ENCODE assay signal across 10 cellular contexts in genomic region chr5:157564149-157564711, GRCh38. TPM values are rescaled to one million over a fixed set of nuclear protein-coding genes. Genes with fewer than 3 reads are reported as not detected.
DNase-seq lines count a peak whose midpoint lies in the region; ATAC-seq, FAIRE-seq and TF ChIP-seq lines count a peak whose summit lies in the region.
"Had no signal": no experiment of that assay in that cellular context is flagged by ENCODE, and none has a peak within 500 bp of the region (broad histone marks: within the 10 kb centered on the region; RNA-seq: fewer than 3 reads in every experiment).

No MANE protein-coding gene starts in this region.

- in situ Hi-C loops in IMR-90 (cut with MboI; ENCODE audit: low sequenced_read_pairs) (loop anchor here (25.0 kb wide), 1 partner anchor 1623 kb away; no protein-coding TSS in a partner anchor), HepG2 (cut with HindIII; ENCODE audit: extremely low pct_ligation_motif_present, low pct_unique_long_range_greater_than_20kb) (no loop called here)

- POLR2A ChIA-PET in IMR-90 (lab: Charles Lee; ENCODE audit: unreplicated experiment), result no interaction called here
- POLR2A ChIA-PET in HepG2 (lab: Yijun Ruan, JAX), result no interaction called here

- H2BK15ac ChIP-seq in IMR-90 (ENCODE audit: low read depth, low read length), result peak overlapping the region; percentile 33; the same call in 2 of the 3 replicates

- H3K36me3 Mint-ChIP-seq in activated T-helper 1 cell treated with anti-CD3 and anti-CD28 coated beads, Interleukin-12 subunit alpha, Interleukin-12 subunit beta, Interleukin-2, Interleukin-4 antibody, amounts not matched to agents 30 ng/mL and 10 ng/mL and 1 ng/mL, durations not matched to agents 14 hours and 24 hours and 36 hours (ENCODE audit: low read depth), result peaks cover 82% of the 10 kb centered on the region

- BruUV-seq in IMR-90 (replicated peaks; lab: Mats Ljungman, UMichigan) (no TSS peak), HepG2 (replicated peaks; lab: Mats Ljungman, UMichigan) (no TSS peak)

- TF ChIP-seq RAD21 in IMR-90 (IDR thresholded peaks at IDR 0.05; ENCODE audit: low read length) (no peak), HepG2 (CRISPR knock-in tag; IDR thresholded peaks at IDR 0.05) (no peak)

- H4K91ac ChIP-seq in IMR-90 (ENCODE audit: insufficient read depth, low read depth, low read length), result peak overlapping the region; percentile 89

- peak overlapping the region; percentile 44 for H4K5ac ChIP-seq in IMR-90 (ENCODE audit: low read depth, low read length)

- H3K56ac ChIP-seq in IMR-90 (ENCODE audit: extremely low read depth, insufficient read depth, low read length), result peak overlapping the region; percentile 45; the same call in 1 of the 2 replicates

- ATAC-seq in IMR-90 (ENCODE audit: low read depth), result no peak
- peak; percentile 89 for ATAC-seq in HepG2
- ATAC-seq in HG03378 (IDR thresholded peaks at IDR 0.05; ENCODE audit: unreplicated experiment), result no peak
- ATAC-seq in GM21529 (IDR thresholded peaks at IDR 0.05; ENCODE audit: unreplicated experiment), result no peak

- dilution Hi-C loops in IMR-90 (cut with HindIII; ENCODE audit: low sequenced_read_pairs, unreplicated experiment), result no loop called here

- no peak for TF ChIP-seq CTCF in IMR-90 (conservative IDR thresholded peaks at IDR 0.05; ENCODE audit: low read depth, low read length)
- TF ChIP-seq CTCF in HepG2 (CRISPR knock-in tag; IDR thresholded peaks at IDR 0.05), result no peak

- no peaks in the 10 kb centered on the region for H3K27me3 ChIP-seq in IMR-90 (ENCODE audit: control insufficient read depth, insufficient read depth, low read length)
- no peaks in the 10 kb centered on the region; a peak in 1 of 5 replicates for H3K27me3 ChIP-seq in HepG2 (ENCODE audit: control insufficient read depth in 1 of 2, insufficient read depth in 2 of 2, low read length in 2 of 2)
- peaks cover 0 to 23% (median 0%) of the 10 kb centered on the region in 5 donors for H3K27me3 ChIP-seq in subcutaneous abdominal adipose tissue (ENCODE audit: control insufficient read depth in 5 of 5, insufficient read depth in 4 of 5, low read length in 5 of 5)
- H3K27me3 ChIP-seq: pancreas had no signal

- peak overlapping the region; percentile 76 for H2BK20ac ChIP-seq in IMR-90 (ENCODE audit: low read depth, low read length)

- H3K36me3 ChIP-seq in IMR-90 (ENCODE audit: control insufficient read depth, insufficient read depth, low read length), result peaks cover 22% of the 10 kb centered on the region
- no peaks in the 10 kb centered on the region; a peak in 1 of 5 replicates for H3K36me3 ChIP-seq in HepG2 (replicated peaks in 1 of 2; ENCODE audit: control insufficient read depth in 1 of 2, insufficient read depth in 2 of 2, low read length in 2 of 2)
- no peaks in the 10 kb centered on the region for H3K36me3 ChIP-seq in subcutaneous abdominal adipose tissue (ENCODE audit: control insufficient read depth in 5 of 5, insufficient read depth in 5 of 5, low read length in 5 of 5)
- H3K36me3 ChIP-seq: pancreas had no signal

- H3K4me1 Mint-ChIP-seq in activated T-helper 1 cell treated with anti-CD3 and anti-CD28 coated beads, Interleukin-12 subunit alpha, Interleukin-12 subunit beta, Interleukin-2, Interleukin-4 antibody, amounts not matched to agents 30 ng/mL and 10 ng/mL and 1 ng/mL, durations not matched to agents 14 hours and 24 hours and 36 hours (ENCODE audit: low read depth), result peaks cover 85% of the 10 kb centered on the region

- peak overlapping the region; percentile 4; the same call in 1 of the 2 replicates for H3K9ac ChIP-seq in IMR-90 (ENCODE audit: low read depth, low read length)
- H3K9ac ChIP-seq in HepG2 (ENCODE audit: insufficient read depth, low read depth, low read length), result no peak overlapping the region
- H3K9ac ChIP-seq in subcutaneous abdominal adipose tissue (ENCODE audit: low read length in 5 of 5), result no peak overlapping the region

- H3K27me3 Mint-ChIP-seq in activated T-helper 1 cell treated with anti-CD3 and anti-CD28 coated beads, Interleukin-12 subunit alpha, Interleukin-12 subunit beta, Interleukin-2, Interleukin-4 antibody, amounts not matched to agents 30 ng/mL and 10 ng/mL and 1 ng/mL, durations not matched to agents 14 hours and 24 hours and 36 hours (ENCODE audit: insufficient read depth), result no peaks in the 10 kb centered on the region

- peak overlapping the region; percentile 90 for H3K4ac ChIP-seq in IMR-90 (ENCODE audit: low read depth, low read length)

- TF ChIP-seq POLR2A in IMR-90 (IDR thresholded peaks at IDR 0.05; ENCODE audit: low read depth, low read length), result no peak
- no peak for TF ChIP-seq POLR2A in HepG2 (IDR thresholded peaks at IDR 0.05; ENCODE audit: insufficient read depth in 1 of 2, low read depth in 2 of 2, low read length in 2 of 2)

- peak overlapping the region; percentile 67 for H3K4me3 Mint-ChIP-seq in activated T-helper 1 cell treated with anti-CD3 and anti-CD28 coated beads, Interleukin-12 subunit alpha, Interleukin-12 subunit beta, Interleukin-2, Interleukin-4 antibody, amounts not matched to agents 30 ng/mL and 10 ng/mL and 1 ng/mL, durations not matched to agents 14 hours and 24 hours and 36 hours

- H4K20me1 ChIP-seq in IMR-90 (ENCODE audit: insufficient read depth, low read length) (peaks cover 22% of the 10 kb centered on the region; the same call in 1 of the 2 replicates), HepG2 (ENCODE audit: insufficient read depth, low read length) (no peaks in the 10 kb centered on the region)

- FAIRE-seq in HepG2 (lab: Jason Lieb, UNC), result no peak
- FAIRE-seq: pancreas had no signal

- H2AK9ac ChIP-seq in IMR-90 (replicated peaks; ENCODE audit: low read depth, low read length, poor library complexity), result peak overlapping the region; percentile 20

- H3K27ac Mint-ChIP-seq in activated T-helper 1 cell treated with anti-CD3 and anti-CD28 coated beads, Interleukin-12 subunit alpha, Interleukin-12 subunit beta, Interleukin-2, Interleukin-4 antibody, amounts not matched to agents 30 ng/mL and 10 ng/mL and 1 ng/mL, durations not matched to agents 14 hours and 24 hours and 36 hours, result peak overlapping the region; percentile 75

- H3K9me3 ChIP-seq in IMR-90 (ENCODE audit: control insufficient read depth, insufficient read depth, low read length) (no peaks in the 10 kb centered on the region), HepG2 (ENCODE audit: low read length) (no peaks in the 10 kb centered on the region), subcutaneous abdominal adipose tissue (ENCODE audit: control insufficient read depth in 5 of 5, low read length in 5 of 5) (no peaks in the 10 kb centered on the region)
- H3K9me3 ChIP-seq: pancreas had no signal

- H2AFZ ChIP-seq in IMR-90 (replicated peaks; ENCODE audit: low read length, poor library complexity), result no peak overlapping the region
- H2AFZ ChIP-seq in HepG2 (ENCODE audit: low read length), result peak overlapping the region; percentile 10

- H2BK5ac ChIP-seq in IMR-90 (ENCODE audit: low read depth, low read length, poor library complexity, severe bottlenecking), result peak overlapping the region; percentile 81

- WGBS in IMR-90 (ENCODE audit: extremely low coverage in 2 of 2, insufficient read length in 1 of 2), 2 experiments, result no CpG with 5 or more reads among the region's 10 CpGs
- 45% methylated on average over 8 of the region's 10 CpGs for WGBS in HepG2 (ENCODE audit: low lambda C conversion rate)

- no peak for TF ChIP-seq EP300 in HepG2 (IDR thresholded peaks at IDR 0.05; ENCODE audit: low read depth in 2 of 2, low read length in 2 of 2)
- TF ChIP-seq EP300 in HepG2 (CRISPR knock-in tag; IDR thresholded peaks at IDR 0.05; ENCODE audit: borderline replicate concordance), result no peak

- peak overlapping the region; percentile 89 for H3K14ac ChIP-seq in IMR-90 (replicated peaks; ENCODE audit: low read depth, low read length)

- H3K79me2 ChIP-seq in HepG2 (ENCODE audit: insufficient read depth, low read length), result no peaks in the 10 kb centered on the region

- no peaks in the 10 kb centered on the region for H3K9me3 Mint-ChIP-seq in activated T-helper 1 cell treated with anti-CD3 and anti-CD28 coated beads, Interleukin-12 subunit alpha, Interleukin-12 subunit beta, Interleukin-2, Interleukin-4 antibody, amounts not matched to agents 30 ng/mL and 10 ng/mL and 1 ng/mL, durations not matched to agents 14 hours and 24 hours and 36 hours

- intact Hi-C loops in IMR-90 (cut with micrococcal nuclease), result no loop called here
- intact Hi-C loops in activated T-helper 1 cell treated with anti-CD3 and anti-CD28 coated beads, Interleukin-12 subunit alpha, Interleukin-12 subunit beta, Interleukin-2, Interleukin-4 antibody, amounts not matched to agents 30 ng/mL and 10 ng/mL and 1 ng/mL, durations not matched to agents 14 hours and 24 hours and 36 hours (cut with micrococcal nuclease), result no loop called here
- intact Hi-C loops in HepG2 (cut with micrococcal nuclease; ENCODE audit: unreplicated experiment), result no loop called here

- peak overlapping the region; percentile 89; the same call in 1 of the 2 replicates for H3K23ac ChIP-seq in IMR-90 (ENCODE audit: low read depth, low read length)

- H3K4me1 ChIP-seq in IMR-90 (ENCODE audit: control insufficient read depth, insufficient read depth, low read length), result peaks cover 42% of the 10 kb centered on the region
- H3K4me1 ChIP-seq in HepG2 (ENCODE audit: insufficient read depth, low read length), result peaks cover 13% of the 10 kb centered on the region
- peaks cover 13 to 45% (median 21%) of the 10 kb centered on the region in 5 donors for H3K4me1 ChIP-seq in subcutaneous abdominal adipose tissue (ENCODE audit: control insufficient read depth in 5 of 5, insufficient read depth in 5 of 5, low read length in 5 of 5)
- H3K4me1 ChIP-seq: pancreas had no signal

- peak overlapping the region; percentile 79 for H2AK5ac ChIP-seq in IMR-90 (ENCODE audit: low read depth, low read length)

- H4K8ac ChIP-seq in IMR-90 (ENCODE audit: low read depth in 2 of 2, low read length in 2 of 2), result peak overlapping the region; percentile 71 to 80

- CTCF ChIA-PET in IMR-90 (lab: Yijun Ruan, JAX), result no interaction called here
- CTCF ChIA-PET in HepG2 (lab: Yijun Ruan, JAX; ENCODE audit: low intra/inter-chr PET ratio, low total read pairs), result no interaction called here

- peak overlapping the region; percentile 14; the same call in 1 of the 2 replicates for H3K18ac ChIP-seq in IMR-90 (ENCODE audit: low read depth, low read length)

- H3K79me1 ChIP-seq in IMR-90 (ENCODE audit: low read depth in 1 of 2, low read length in 2 of 2), result peaks cover 13 to 65% of the 10 kb centered on the region in 2 experiments

- H3K4me2 ChIP-seq in IMR-90 (ENCODE audit: low read depth, low read length) (peak overlapping the region; percentile 2; the same call in 1 of the 2 replicates), HepG2 (ENCODE audit: low read depth, low read length) (peak overlapping the region; percentile 40; the same call in 1 of the 2 replicates)

- peaks cover 34% of the 10 kb centered on the region for H3K9me1 ChIP-seq in IMR-90 (ENCODE audit: insufficient read depth, low read length)

- H3K27ac ChIP-seq in IMR-90 (ENCODE audit: insufficient read depth, low read length), result peak overlapping the region; percentile 77
- H3K27ac ChIP-seq in HepG2 (ENCODE audit: extremely low read length, insufficient read depth, low read length), result no peak overlapping the region
- H3K27ac ChIP-seq in subcutaneous abdominal adipose tissue (ENCODE audit: low read depth, low read length), result peak overlapping the region; percentile 37
- H3K27ac ChIP-seq: pancreas had no signal

- peak overlapping the region; percentile 91 for H2BK120ac ChIP-seq in IMR-90 (ENCODE audit: low read depth, low read length)

- DNase-seq in IMR-90 (no peak), HepG2 (ENCODE audit: low spot score) (no peak), NCI-H1436 treated with DMSO at 0.1 percent for 48 hours (lab: John Stamatoyannopoulos, UW) (no peak)
- no peak for DNase-seq in activated T-helper 1 cell treated with anti-CD3 and anti-CD28 coated beads, Interleukin-12 subunit alpha, Interleukin-12 subunit beta, Interleukin-2, Interleukin-4 antibody, amounts not matched to agents 30 ng/mL and 10 ng/mL and 1 ng/mL, durations not matched to agents 14 hours and 24 hours and 36 hours (ENCODE audit: low spot score)
- DNase-seq: GF-D8, NCI-H2171 treated with DMSO at 0.1 percent for 48 hours, pancreas had no signal

- H3K4me3 ChIP-seq in IMR-90 (ENCODE audit: insufficient read depth, low read depth, low read length) (no peak overlapping the region), HepG2 (replicated peaks in 1 of 3; ENCODE audit: insufficient read depth in 1 of 3, low read depth in 2 of 3, low read length in 3 of 3) (no peak overlapping the region), subcutaneous abdominal adipose tissue (ENCODE audit: low read depth in 1 of 5, low read length in 5 of 5) (peak overlapping the region in 2 of 5 donors; percentile 20 to 22)
- H3K4me3 ChIP-seq: pancreas had no signal

RNA-seq across cellular contexts. Expression of gene ADAM19, which starts 11.3 kb away (rescaled TPM):
- total RNA-seq in IMR-90 (2012; rRNA removed) (35.5 and 38.3 TPM in 2 replicates), HepG2 (2016; rRNA removed; fragmentation: Illumina TruSeq; extraction: Trizol) (0.24 and 0.38 TPM in 2 replicates)
- polyA plus RNA-seq in IMR-90 (2012; rRNA removed) (47.8 and 49.2 TPM in 2 replicates), HepG2 (2011; rRNA removed) (0.61 and 0.74 TPM in 2 replicates)
- polyA plus RNA-seq in IMR-90 (2012; cell fraction: cytosol; rRNA removed), result 25.7 and 37.1 TPM in 2 replicates
- polyA plus RNA-seq in IMR-90 (2012; cell fraction: nucleus; rRNA removed; ENCODE audit: low replicate concordance), result 70.4 and 79.6 TPM in 2 replicates
- total RNA-seq in activated T-helper 1 cell treated with anti-CD3 and anti-CD28 coated beads, Interleukin-12 subunit alpha, Interleukin-12 subunit beta, Interleukin-2, Interleukin-4 antibody, amounts not matched to agents 30 ng/mL and 10 ng/mL and 1 ng/mL, durations not matched to agents 14 hours and 24 hours and 36 hours, result 341 and 348 TPM in 2 replicates
- total RNA-seq in HepG2 (2016; cell fraction: cytosol; rRNA removed; fragmentation: Illumina TruSeq; extraction: Trizol; ENCODE audit: low read depth), result 0.18 TPM in 1 of 2 replicates, not detected in the other
- total RNA-seq in HepG2 (2016; cell fraction: insoluble cytoplasmic fraction; rRNA removed; fragmentation: Illumina TruSeq; extraction: Trizol), result 0.13 and 0.28 TPM in 2 replicates
- 0.15 and 0.17 TPM in 2 replicates for total RNA-seq in HepG2 (2016; cell fraction: membrane; rRNA removed; fragmentation: Illumina TruSeq; extraction: Trizol)
- total RNA-seq in HepG2 (2016; cell fraction: nucleus; rRNA removed; fragmentation: Illumina TruSeq; extraction: Trizol), result 0.41 and 0.50 TPM in 2 replicates
- 0.31 and 0.35 TPM in 2 replicates for polyA plus RNA-seq in HepG2 (2011; cell fraction: cytosol; rRNA removed)
- polyA plus RNA-seq in HepG2 (2011; cell fraction: nucleus; rRNA removed), result 1.1 and 1.4 TPM in 2 replicates
- 0.21 and 0.23 TPM in 2 replicates for polyA plus RNA-seq in HepG2 (2012)
- 0.03 TPM in 1 of 2 replicates, not detected in the other for polyA plus RNA-seq in HepG2 (2016; cell fraction: cytosol; fragmentation: Illumina TruSeq; extraction: Trizol; ENCODE audit: low read depth)
- polyA plus RNA-seq in HepG2 (2016; cell fraction: insoluble cytoplasmic fraction; fragmentation: Illumina TruSeq; extraction: Trizol; ENCODE audit: low read depth), result 0.03 and 0.07 TPM in 2 replicates
- polyA plus RNA-seq in HepG2 (2016; cell fraction: membrane; fragmentation: Illumina TruSeq; extraction: Trizol; ENCODE audit: low read depth), result 0.12 TPM in 1 of 2 replicates, not detected in the other
- 0.52 and 0.73 TPM in 2 replicates for polyA plus RNA-seq in HepG2 (2016; cell fraction: nucleus; fragmentation: Illumina TruSeq; extraction: Trizol; ENCODE audit: insufficient read depth, low read depth)
- polyA minus RNA-seq in HepG2 (2011; rRNA and poly(A)+ RNA removed; ENCODE audit: low replicate concordance), result 0.12 and 1.3 TPM in 2 replicates
- polyA minus RNA-seq in HepG2 (2011; cell fraction: cytosol; rRNA and poly(A)+ RNA removed), result 0.53 and 0.69 TPM in 2 replicates
- 0.77 and 0.87 TPM in 2 replicates for polyA minus RNA-seq in HepG2 (2011; cell fraction: nucleus; rRNA and poly(A)+ RNA removed)

Comparison
In these comparisons a context has a peak if more than half of its experiments do, and no peak if none do; other contexts are left out.
1. RNA of gene ADAM19, which starts 11.3 kb away (total RNA-seq): 341 to 348 TPM in activated T-helper 1 cell treated with anti-CD3 and anti-CD28 coated beads, Interleukin-12 subunit alpha, Interleukin-12 subunit beta, Interleukin-2, Interleukin-4 antibody, amounts not matched to agents 30 ng/mL and 10 ng/mL and 1 ng/mL, durations not matched to agents 14 hours and 24 hours and 36 hours and 35.5 to 38.3 TPM in IMR-90; 0.13 to 0.50 TPM in HepG2; every median in the first group is over 10 times any median in the second.